In genomic region chr6:100370265-100370664, GRCh38 we compare ENCODE assay signal across 13 cellular contexts.
A peak's percentile ranks its signal among the peaks of the same experiment; 100 is the strongest.
DNase-seq lines count a peak whose midpoint lies in the region; ATAC-seq and TF ChIP-seq lines count a peak whose summit lies in the region.
"Had no signal": no experiment of that assay in that cellular context is flagged by ENCODE, and none has a peak within 500 bp of the region (broad histone marks: within the 10 kb centered on the region; RNA-seq: fewer than 3 reads in every experiment).

No MANE protein-coding gene starts in this region.

- H3K4me3 Mint-ChIP-seq in MCF 10A (ENCODE audit: unreplicated experiment) = no peak overlapping the region
- H3K4me3 Mint-ChIP-seq in chondrocyte (ENCODE audit: unreplicated experiment) = no peak overlapping the region
- H3K4me3 Mint-ChIP-seq in activated CD4-positive, alpha-beta T cell treated with anti-CD3 and anti-CD28 coated beads, Interleukin-2, amount 10 ng/mL, durations not matched to agents 7 days and 5 days = no peak overlapping the region
- H3K4me3 Mint-ChIP-seq: activated CD8-positive, alpha-beta T cell treated with anti-CD3 and anti-CD28 coated beads, Interleukin-2, amount 10 ng/mL, durations not matched to agents 7 days and 5 days; brain had no signal

- no peak overlapping the region for H3K4me3 ChIP-seq in mammary epithelial cell (replicated peaks in 1 of 3; ENCODE audit: insufficient read depth in 1 of 3, low read depth in 2 of 3, low read length in 3 of 3)
- H3K4me3 ChIP-seq: tibial nerve had no signal

- H4K20me1 ChIP-seq in mammary epithelial cell (ENCODE audit: insufficient read depth, low read length) = no peaks in the 10 kb centered on the region

- H3K36me3 ChIP-seq in mammary epithelial cell (ENCODE audit: insufficient read depth, low read length) = no peaks in the 10 kb centered on the region
- H3K36me3 ChIP-seq: tibial nerve had no signal

- dilution Hi-C loops in mammary epithelial cell (cut with HindIII; ENCODE audit: low sequenced_read_pairs) = no loop called here

- H3K4me2 ChIP-seq in mammary epithelial cell (ENCODE audit: insufficient read depth, low read depth, low read length) = no peak overlapping the region

- BruUV-seq in MCF 10A (replicated peaks; lab: Mats Ljungman, UMichigan) (no TSS peak), mammary epithelial cell (replicated peaks; lab: Mats Ljungman, UMichigan) (no TSS peak)

- intact Hi-C loops in MCF 10A (cut with micrococcal nuclease) (no loop called here), mammary epithelial cell (cut with micrococcal nuclease) (no loop called here)

- in situ Hi-C loops in mammary epithelial cell (cut with MboI; ENCODE audit: low sequenced_read_pairs in 2 of 2) = no loop called here

- H3K9me3 Mint-ChIP-seq in MCF 10A (ENCODE audit: unreplicated experiment) = no peaks in the 10 kb centered on the region
- H3K9me3 Mint-ChIP-seq in chondrocyte (ENCODE audit: low read depth) = peaks cover 3% of the 10 kb centered on the region
- no peaks in the 10 kb centered on the region for H3K9me3 Mint-ChIP-seq in activated CD4-positive, alpha-beta T cell treated with anti-CD3 and anti-CD28 coated beads, Interleukin-2, amount 10 ng/mL, durations not matched to agents 7 days and 5 days

- no peaks in the 10 kb centered on the region for H3K79me2 ChIP-seq in mammary epithelial cell (ENCODE audit: insufficient read depth, low read length)

- POLR2A ChIA-PET in MCF 10A (lab: Yijun Ruan, JAX) = no interaction called here
- POLR2A ChIA-PET in activated CD4-positive, alpha-beta T cell treated with anti-CD3 and anti-CD28 coated beads, Interleukin-2, amount 10 ng/mL, durations not matched to agents 7 days and 5 days (lab: Charles Lee) = no interaction called here

- ATAC-seq in GM18858 (IDR thresholded peaks at IDR 0.05; ENCODE audit: unreplicated experiment) = no peak
- ATAC-seq: activated CD8-positive, alpha-beta T cell treated with anti-CD3 and anti-CD28 coated beads, Interleukin-2, amount 10 ng/mL, durations not matched to agents 7 days and 5 days had no signal

- H3K9ac ChIP-seq in mammary epithelial cell (ENCODE audit: insufficient read depth, low read length) = no peak overlapping the region

- no peak overlapping the region for H3K27ac ChIP-seq in mammary epithelial cell (ENCODE audit: insufficient read depth, low read depth, low read length)
- H3K27ac ChIP-seq: RWPE1, tibial nerve had no signal

- H3K27me3 Mint-ChIP-seq in MCF 10A (ENCODE audit: insufficient read depth, unreplicated experiment) (no peaks in the 10 kb centered on the region), chondrocyte (ENCODE audit: low read depth) (no peaks in the 10 kb centered on the region)
- peaks cover 2% of the 10 kb centered on the region for H3K27me3 Mint-ChIP-seq in activated CD4-positive, alpha-beta T cell treated with anti-CD3 and anti-CD28 coated beads, Interleukin-2, amount 10 ng/mL, durations not matched to agents 7 days and 5 days

- H3K36me3 Mint-ChIP-seq in MCF 10A (ENCODE audit: insufficient read depth, unreplicated experiment) = no peaks in the 10 kb centered on the region
- no peaks in the 10 kb centered on the region for H3K36me3 Mint-ChIP-seq in chondrocyte (ENCODE audit: low read depth)
- no peaks in the 10 kb centered on the region for H3K36me3 Mint-ChIP-seq in activated CD4-positive, alpha-beta T cell treated with anti-CD3 and anti-CD28 coated beads, Interleukin-2, amount 10 ng/mL, durations not matched to agents 7 days and 5 days (ENCODE audit: low read depth)
- H3K36me3 Mint-ChIP-seq: brain had no signal

- peaks cover 6% of the 10 kb centered on the region for H3K4me1 Mint-ChIP-seq in MCF 10A (ENCODE audit: insufficient read depth, unreplicated experiment)
- peaks cover 30% of the 10 kb centered on the region for H3K4me1 Mint-ChIP-seq in chondrocyte (ENCODE audit: low read depth)
- no peaks in the 10 kb centered on the region for H3K4me1 Mint-ChIP-seq in activated CD4-positive, alpha-beta T cell treated with anti-CD3 and anti-CD28 coated beads, Interleukin-2, amount 10 ng/mL, durations not matched to agents 7 days and 5 days

- H2AFZ ChIP-seq in mammary epithelial cell (ENCODE audit: low read depth, low read length) = no peak overlapping the region

- H3K27ac Mint-ChIP-seq in MCF 10A (ENCODE audit: low read depth, unreplicated experiment) = no peak overlapping the region
- H3K27ac Mint-ChIP-seq in chondrocyte (ENCODE audit: unreplicated experiment) = no peak overlapping the region
- H3K27ac Mint-ChIP-seq in activated CD4-positive, alpha-beta T cell treated with anti-CD3 and anti-CD28 coated beads, Interleukin-2, amount 10 ng/mL, durations not matched to agents 7 days and 5 days = no peak overlapping the region
- H3K27ac Mint-ChIP-seq: activated CD8-positive, alpha-beta T cell treated with anti-CD3 and anti-CD28 coated beads, Interleukin-2, amount 10 ng/mL, durations not matched to agents 7 days and 5 days; brain had no signal

- H3K27me3 ChIP-seq in mammary epithelial cell (ENCODE audit: insufficient read depth, low read length) = no peaks in the 10 kb centered on the region
- H3K27me3 ChIP-seq: tibial nerve had no signal

- CTCF ChIA-PET in MCF 10A (lab: Yijun Ruan, JAX) = interaction anchor here (0.5 kb wide), 1 partner anchor 298 kb away, joined by 3 read pairs; no protein-coding TSS in a partner anchor
- CTCF ChIA-PET in mammary epithelial cell (lab: Charles Lee; ENCODE audit: low non-redundant PET) = no interaction called here
- CTCF ChIA-PET in activated CD4-positive, alpha-beta T cell treated with anti-CD3 and anti-CD28 coated beads, Interleukin-2, amount 10 ng/mL, durations not matched to agents 7 days and 5 days (lab: Charles Lee) = no interaction called here

- DNase-seq in MCF 10A (ENCODE audit: unreplicated experiment) (no peak), mammary epithelial cell (no peak), NAMALWA (ENCODE audit: low spot score) (peak; percentile 44), chondrocyte (ENCODE audit: low spot score) (no peak), NCI-H1436 treated with DMSO at 0.1 percent for 48 hours (lab: John Stamatoyannopoulos, UW) (no peak), COR-L47 (lab: John Stamatoyannopoulos, UW) (no peak)
- DNase-seq in activated CD4-positive, alpha-beta T cell treated with anti-CD3 and anti-CD28 coated beads, Interleukin-2, amount 10 ng/mL, durations not matched to agents 7 days and 5 days = no peak
- DNase-seq: activated CD8-positive, alpha-beta T cell treated with anti-CD3 and anti-CD28 coated beads, Interleukin-2, amount 10 ng/mL, durations not matched to agents 7 days and 5 days; activated gamma-delta T cell treated with Interleukin-2 at 50 U/mL for 16 hours had no signal

- H3K4me1 ChIP-seq in mammary epithelial cell (ENCODE audit: insufficient read depth, low read length) = peaks cover 3% of the 10 kb centered on the region
- H3K4me1 ChIP-seq: tibial nerve had no signal

- 62% methylated on average over 1 of the region's 1 CpG for WGBS in mammary epithelial cell (ENCODE audit: low coverage, missing lambda C conversion rate)

- TF ChIP-seq CTCF in MCF 10A (IDR thresholded peaks at IDR 0.05; ENCODE audit: unreplicated experiment) = peak; percentile 4
- peak in 1 of 2 donors; percentile 22 for TF ChIP-seq CTCF in mammary epithelial cell (conservative IDR thresholded peaks at IDR 0.05 in 1 of 2, IDR thresholded peaks at IDR 0.05 in 1 of 2; ENCODE audit: extremely low read depth in 1 of 2, insufficient read depth in 1 of 2, low read depth in 1 of 2, low read length in 2 of 2)
- TF ChIP-seq CTCF in chondrocyte (IDR thresholded peaks at IDR 0.05) = peak; percentile 63

- no peaks in the 10 kb centered on the region for H3K9me3 ChIP-seq in mammary epithelial cell (replicated peaks; ENCODE audit: insufficient read depth, low read length)
- H3K9me3 ChIP-seq: tibial nerve had no signal
